In genomic region chr9:117019242-117019641, GRCh38 we compare ENCODE assay signal across 32 cellular contexts.
"Had no signal": no experiment of that assay in that cellular context is flagged by ENCODE, and none has a peak within 500 bp of the region (broad histone marks: within the 10 kb centered on the region; RNA-seq: fewer than 3 reads in every experiment).

No MANE protein-coding gene starts in this region.

- H3K27me3 Mint-ChIP-seq: activated B cell treated with CpG ODN at 0.5 μM for 24 hours; activated CD4-positive, alpha-beta memory T cell treated with anti-CD3 and anti-CD28 coated beads for 36 hours; activated CD4-positive, alpha-beta T cell treated with anti-CD3 and anti-CD28 coated beads, Interleukin-2, amount 10 ng/mL, durations not matched to agents 24 days and 14 days; activated CD8-positive, alpha-beta T cell treated with anti-CD3 and anti-CD28 coated beads for 36 hours; activated naive CD8-positive, alpha-beta T cell treated with anti-CD3 and anti-CD28 coated beads for 36 hours; activated T-helper 17 cell treated with anti-CD3 and anti-CD28 coated beads, Interleukin-2, amount 50 U/mL, for 72 hours had no signal

- H3K36me3 Mint-ChIP-seq: activated CD4-positive, alpha-beta memory T cell treated with anti-CD3 and anti-CD28 coated beads for 36 hours; activated naive CD4-positive, alpha-beta T cell treated with anti-CD3 and anti-CD28 coated beads, Interleukin-2, amount 50 U/mL, for 72 hours; activated naive CD8-positive, alpha-beta T cell treated with anti-CD3 and anti-CD28 coated beads for 36 hours had no signal

- ATAC-seq: activated CD8-positive, alpha-beta T cell treated with anti-CD3 and anti-CD28 coated beads for 36 hours; activated naive CD4-positive, alpha-beta T cell treated with anti-CD3 and anti-CD28 coated beads, Interleukin-2, amount 50 U/mL, for 72 hours; activated T-cell treated with anti-CD3 and anti-CD28 coated beads, Interleukin-2, amount 50 U/mL, for 4 hours; activated T-cell treated with anti-CD3 and anti-CD28 coated beads, Interleukin-2, amount 50 U/mL, for 72 hours; activated T-helper 17 cell treated with anti-CD3 and anti-CD28 coated beads, Interleukin-2, amount 50 U/mL, for 72 hours; body of pancreas had no signal

- H3K36me3 ChIP-seq: adrenal gland, brain microvascular endothelial cell, breast epithelium had no signal

- H3K4me1 ChIP-seq: adrenal gland, body of pancreas, breast epithelium had no signal

- H3K4me3 ChIP-seq: adrenal gland, body of pancreas, breast epithelium had no signal

- H3K27ac ChIP-seq: adrenal gland, body of pancreas, brain microvascular endothelial cell, breast epithelium, VCaP had no signal

- H3K4me1 Mint-ChIP-seq: activated B cell treated with CpG ODN at 0.5 μM for 24 hours; activated CD4-positive, alpha-beta T cell treated with anti-CD3 and anti-CD28 coated beads, Interleukin-2, amount 10 ng/mL, durations not matched to agents 24 days and 14 days; activated naive CD8-positive, alpha-beta T cell treated with anti-CD3 and anti-CD28 coated beads for 36 hours; activated T-helper 17 cell treated with anti-CD3 and anti-CD28 coated beads, Interleukin-2, amount 50 U/mL, for 72 hours had no signal

- H3K9me3 Mint-ChIP-seq: activated B cell treated with CpG ODN at 0.5 μM for 24 hours; activated CD4-positive, alpha-beta memory T cell treated with anti-CD3 and anti-CD28 coated beads for 36 hours; activated CD4-positive, alpha-beta T cell treated with anti-CD3 and anti-CD28 coated beads, Interleukin-2, amount 10 ng/mL, durations not matched to agents 24 days and 14 days; activated CD8-positive, alpha-beta T cell treated with anti-CD3 and anti-CD28 coated beads for 36 hours; activated naive CD4-positive, alpha-beta T cell treated with anti-CD3 and anti-CD28 coated beads for 36 hours; activated T-helper 1 cell treated with anti-CD3 and anti-CD28 coated beads, Interleukin-12 subunit alpha, Interleukin-12 subunit beta, Interleukin-2, Interleukin-4 antibody, amounts not matched to agents 30 ng/mL and 10 ng/mL and 1 ng/mL, durations not matched to agents 14 hours and 24 hours and 36 hours had no signal

- H3K9me3 ChIP-seq: adrenal gland, body of pancreas, breast epithelium had no signal

- H3K4me3 Mint-ChIP-seq: activated B cell treated with CpG ODN at 0.5 μM for 24 hours; activated CD4-positive, alpha-beta memory T cell treated with anti-CD3 and anti-CD28 coated beads for 36 hours; activated CD4-positive, alpha-beta T cell treated with anti-CD3 and anti-CD28 coated beads, Interleukin-2, amount 10 ng/mL, durations not matched to agents 24 days and 14 days; activated CD8-positive, alpha-beta T cell treated with anti-CD3 and anti-CD28 coated beads for 36 hours; activated naive CD4-positive, alpha-beta T cell treated with anti-CD3 and anti-CD28 coated beads for 36 hours; activated naive CD8-positive, alpha-beta T cell treated with anti-CD3 and anti-CD28 coated beads for 36 hours; activated T-cell treated with anti-CD3 and anti-CD28 coated beads, Interleukin-2, amount 50 U/mL, for 4 hours; activated T-cell treated with anti-CD3 and anti-CD28 coated beads, Interleukin-2, amount 50 U/mL, for 72 hours; activated T-helper 1 cell treated with anti-CD3 and anti-CD28 coated beads, Interleukin-12 subunit alpha, Interleukin-12 subunit beta, Interleukin-2, Interleukin-4 antibody, amounts not matched to agents 30 ng/mL and 10 ng/mL and 1 ng/mL, durations not matched to agents 14 hours and 24 hours and 36 hours; activated T-helper 17 cell treated with anti-CD3 and anti-CD28 coated beads, Interleukin-2, amount 50 U/mL, for 72 hours; T-helper 2 cell treated with Interferon-gamma antibody and Interleukin-4, amounts not matched to agents 5 μg/mL and 100 μg/mL, for 36 hours had no signal

- H3K27ac Mint-ChIP-seq: activated B cell treated with CpG ODN at 0.5 μM for 24 hours; activated CD4-positive, alpha-beta memory T cell treated with anti-CD3 and anti-CD28 coated beads for 36 hours; activated CD4-positive, alpha-beta T cell treated with anti-CD3 and anti-CD28 coated beads, Interleukin-2, amount 10 ng/mL, durations not matched to agents 24 days and 14 days; activated CD8-positive, alpha-beta T cell treated with anti-CD3 and anti-CD28 coated beads for 36 hours; activated naive CD4-positive, alpha-beta T cell treated with anti-CD3 and anti-CD28 coated beads for 36 hours; activated naive CD4-positive, alpha-beta T cell treated with anti-CD3 and anti-CD28 coated beads, Interleukin-2, amount 50 U/mL, for 72 hours; activated naive CD8-positive, alpha-beta T cell treated with anti-CD3 and anti-CD28 coated beads for 36 hours; activated T-cell treated with anti-CD3 and anti-CD28 coated beads, Interleukin-2, amount 50 U/mL, for 72 hours; activated T-helper 1 cell treated with anti-CD3 and anti-CD28 coated beads, Interleukin-12 subunit alpha, Interleukin-12 subunit beta, Interleukin-2, Interleukin-4 antibody, amounts not matched to agents 30 ng/mL and 10 ng/mL and 1 ng/mL, durations not matched to agents 14 hours and 24 hours and 36 hours; activated T-helper 17 cell treated with anti-CD3 and anti-CD28 coated beads, Interleukin-2, amount 50 U/mL, for 72 hours; T-helper 2 cell treated with Interferon-gamma antibody and Interleukin-4, amounts not matched to agents 5 μg/mL and 100 μg/mL, for 36 hours had no signal

- H3K27me3 ChIP-seq: adrenal gland, body of pancreas, brain microvascular endothelial cell, breast epithelium had no signal

- DNase-seq: activated B cell treated with CpG ODN at 0.5 μM for 24 hours; activated CD4-positive, alpha-beta memory T cell treated with anti-CD3 and anti-CD28 coated beads for 36 hours; activated CD4-positive, alpha-beta T cell treated with anti-CD3 and anti-CD28 coated beads for 4 hours; activated CD4-positive, alpha-beta T cell treated with anti-CD3 and anti-CD28 coated beads, Interleukin-2, amount 10 ng/mL, durations not matched to agents 24 days and 14 days; activated CD4-positive, alpha-beta T cell treated with anti-CD3 and anti-CD28 coated beads, Interleukin-2, amount 50 U/mL, for 1 hour; activated CD4-positive, alpha-beta T cell treated with anti-CD3 and anti-CD28 coated beads, Interleukin-2, amount 50 U/mL, for 4 hours; activated CD4-positive, CD25-positive, alpha-beta regulatory T cell treated with anti-CD3 and anti-CD28 coated beads, Interleukin-2, amount 50 U/mL, for 72 hours; activated CD8-positive, alpha-beta memory T cell treated with anti-CD3 and anti-CD28 coated beads, Interleukin-2, amount 50 U/mL, for 4 hours; activated CD8-positive, alpha-beta T cell treated with anti-CD3 and anti-CD28 coated beads for 36 hours; activated effector memory CD4-positive, alpha-beta T cell treated with anti-CD3 and anti-CD28 coated beads, Interleukin-2, amount 50 U/mL, for 16 hours; activated gamma-delta T cell treated with Interleukin-2 at 50 U/mL for 16 hours; activated naive CD4-positive, alpha-beta T cell; activated naive CD4-positive, alpha-beta T cell treated with anti-CD3 and anti-CD28 coated beads for 36 hours; activated naive CD4-positive, alpha-beta T cell treated with anti-CD3 and anti-CD28 coated beads, Interleukin-2, amount 50 U/mL, for 16 hours; activated naive CD8-positive, alpha-beta T cell treated with anti-CD3 and anti-CD28 coated beads for 36 hours; activated T-cell treated with anti-CD3 and anti-CD28 coated beads for 4 hours; activated T-cell treated with anti-CD3 and anti-CD28 coated beads, Interleukin-2, amount 50 U/mL, for 1 hour; activated T-cell treated with anti-CD3 and anti-CD28 coated beads, Interleukin-2, amount 50 U/mL, for 4 hours; activated T-cell treated with anti-CD3 and anti-CD28 coated beads, Interleukin-2, amount 50 U/mL, for 72 hours; amniotic stem cell; aorta; body of pancreas; brain microvascular endothelial cell; central memory CD4-positive, alpha-beta T cell; T-helper 9 cell had no signal
